Comparison of ENCODE assay signal across 20 cellular contexts in the genomic region with DNA sequence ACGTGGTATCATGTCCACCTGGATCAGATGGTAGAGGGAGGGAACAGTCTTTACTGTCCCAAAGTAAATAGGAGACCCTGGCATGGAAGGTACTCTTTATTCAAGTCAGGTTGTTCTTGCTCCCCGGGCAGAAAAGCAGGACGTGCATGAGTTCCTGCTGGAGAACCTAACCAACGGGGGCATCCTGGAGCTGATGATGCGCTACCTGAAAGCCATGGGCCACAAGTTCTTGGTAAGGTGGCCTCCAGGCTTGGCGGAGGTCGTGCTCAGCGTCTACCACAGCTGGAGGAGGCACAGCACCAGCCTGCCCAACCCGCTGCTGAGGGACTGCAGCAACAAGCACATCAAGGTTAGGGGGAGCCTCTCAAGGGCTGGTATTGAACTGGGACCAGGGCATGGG. TPM values are rescaled to one million over a fixed set of nuclear protein-coding genes. Genes with fewer than 3 reads are reported as not detected.
A peak's percentile ranks its signal among the peaks of the same experiment; 100 is the strongest.
DNase-seq lines count a peak whose midpoint lies in the region; ATAC-seq and TF ChIP-seq lines count a peak whose summit lies in the region.
"Had no signal": no experiment of that assay in that cellular context is flagged by ENCODE, and none has a peak within 500 bp of the region (broad histone marks: within the 10 kb centered on the region; RNA-seq: fewer than 3 reads in every experiment).

No MANE protein-coding gene starts in this region.

- WGBS in suprapubic skin: 92% methylated on average over 7 of the region's 9 CpGs

- H3K27me3 ChIP-seq in lower lobe of right lung (ENCODE audit: low read depth) (no peaks in the 10 kb centered on the region), suprapubic skin (no peaks in the 10 kb centered on the region)

- H3K4me1 ChIP-seq in lower lobe of right lung (peaks cover 12% of the 10 kb centered on the region), suprapubic skin (peaks cover 8% of the 10 kb centered on the region)
- H3K4me1 ChIP-seq: parathyroid adenoma had no signal

- no peak for ATAC-seq in activated naive CD8-positive, alpha-beta T cell treated with anti-CD3 and anti-CD28 coated beads, Interleukin-2, amount 50 U/mL, for 24 hours
- ATAC-seq in lower lobe of right lung: no peak
- ATAC-seq: activated T-cell treated with anti-CD3 and anti-CD28 coated beads, Interleukin-2, amount 50 U/mL, for 72 hours had no signal

- H3K9me3 ChIP-seq in lower lobe of right lung (no peaks in the 10 kb centered on the region), suprapubic skin (no peaks in the 10 kb centered on the region)

- H3K27ac ChIP-seq in lower lobe of right lung: peak overlapping the region; percentile 51
- H3K27ac ChIP-seq in suprapubic skin: peak overlapping the region; percentile 30
- H3K27ac ChIP-seq: parathyroid adenoma had no signal

- H3K4me3 Mint-ChIP-seq in T-helper 1 cell treated with Interleukin-12 subunit alpha and Interleukin-12 subunit beta and Interleukin-4 antibody, amounts not matched to agents 30 μg/mL and 1 μg/mL, for 36 hours: no peak overlapping the region
- no peak overlapping the region for H3K4me3 Mint-ChIP-seq in activated naive CD8-positive, alpha-beta T cell treated with anti-CD3 and anti-CD28 coated beads, Interleukin-2, amount 50 U/mL, for 24 hours
- H3K4me3 Mint-ChIP-seq in CD14-positive monocyte: peak overlapping the region in 1 of 2 donors; percentile 17
- H3K4me3 Mint-ChIP-seq: activated CD4-positive, alpha-beta T cell treated with anti-CD3 and anti-CD28 coated beads, Interleukin-2, amount 10 ng/mL, durations not matched to agents 24 days and 14 days; activated T-cell treated with anti-CD3 and anti-CD28 coated beads, Interleukin-2, amount 50 U/mL, for 72 hours had no signal

- no peak for TF ChIP-seq EP300 in suprapubic skin (IDR thresholded peaks at IDR 0.05)

- no peak for TF ChIP-seq POLR2A in suprapubic skin (IDR thresholded peaks at IDR 0.05)

- no peak for TF ChIP-seq CTCF in lower lobe of right lung (IDR thresholded peaks at IDR 0.05)
- TF ChIP-seq CTCF in suprapubic skin (IDR thresholded peaks at IDR 0.05): no peak
- no peak for TF ChIP-seq CTCF in CD14-positive monocyte (IDR thresholded peaks at IDR 0.05)

- intact Hi-C loops in lower lobe of right lung (cut with DNase I) (no loop called here), CD14-positive monocyte (cut with micrococcal nuclease) (no loop called here)

- H3K4me1 Mint-ChIP-seq in T-helper 1 cell treated with Interleukin-12 subunit alpha and Interleukin-12 subunit beta and Interleukin-4 antibody, amounts not matched to agents 30 μg/mL and 1 μg/mL, for 36 hours (ENCODE audit: low read depth): peaks cover 12% of the 10 kb centered on the region
- H3K4me1 Mint-ChIP-seq in activated naive CD8-positive, alpha-beta T cell treated with anti-CD3 and anti-CD28 coated beads, Interleukin-2, amount 50 U/mL, for 24 hours: no peaks in the 10 kb centered on the region
- no peaks in the 10 kb centered on the region for H3K4me1 Mint-ChIP-seq in CD14-positive monocyte

- H3K27me3 Mint-ChIP-seq in T-helper 1 cell treated with Interleukin-12 subunit alpha and Interleukin-12 subunit beta and Interleukin-4 antibody, amounts not matched to agents 30 μg/mL and 1 μg/mL, for 36 hours (ENCODE audit: low read depth): no peaks in the 10 kb centered on the region
- no peaks in the 10 kb centered on the region for H3K27me3 Mint-ChIP-seq in activated naive CD8-positive, alpha-beta T cell treated with anti-CD3 and anti-CD28 coated beads, Interleukin-2, amount 50 U/mL, for 24 hours
- peaks cover 0 to 1% (median 0%) of the 10 kb centered on the region in 3 donors for H3K27me3 Mint-ChIP-seq in CD14-positive monocyte (ENCODE audit: low read depth in 3 of 3)
- H3K27me3 Mint-ChIP-seq: activated CD4-positive, alpha-beta T cell treated with anti-CD3 and anti-CD28 coated beads, Interleukin-2, amount 10 ng/mL, durations not matched to agents 24 days and 14 days had no signal

- peak overlapping the region; percentile 1 for H3K27ac Mint-ChIP-seq in T-helper 1 cell treated with Interleukin-12 subunit alpha and Interleukin-12 subunit beta and Interleukin-4 antibody, amounts not matched to agents 30 μg/mL and 1 μg/mL, for 36 hours
- H3K27ac Mint-ChIP-seq in activated naive CD8-positive, alpha-beta T cell treated with anti-CD3 and anti-CD28 coated beads, Interleukin-2, amount 50 U/mL, for 24 hours: peak overlapping the region; percentile 20
- H3K27ac Mint-ChIP-seq in CD14-positive monocyte: peak overlapping the region in 1 of 7 donors; percentile 20
- H3K27ac Mint-ChIP-seq: activated T-cell treated with anti-CD3 and anti-CD28 coated beads, Interleukin-2, amount 50 U/mL, for 72 hours had no signal

- DNase-seq in T-helper 1 cell (no peak), lower lobe of right lung (no peak), suprapubic skin (ENCODE audit: low spot score in 2 of 2) (no peak), hypothalamus (lab: John Stamatoyannopoulos, UW) (no peak), DMS79 (lab: John Stamatoyannopoulos, UW) (no peak), CD14-positive monocyte (ENCODE audit: low spot score) (no peak)
- no peak for DNase-seq in activated naive CD8-positive, alpha-beta T cell treated with anti-CD3 and anti-CD28 coated beads, Interleukin-2, amount 50 U/mL, for 24 hours
- DNase-seq: 8988T; activated CD4-positive, alpha-beta T cell treated with anti-CD3 and anti-CD28 coated beads, Interleukin-2, amount 10 ng/mL, durations not matched to agents 24 days and 14 days; activated T-cell treated with anti-CD3 and anti-CD28 coated beads, Interleukin-2, amount 50 U/mL, for 72 hours; effector CD4-positive, alpha-beta T cell; NCI-H1930; NCI-H748 treated with DMSO at 0.1 percent for 48 hours had no signal

- no peaks in the 10 kb centered on the region for H3K9me3 Mint-ChIP-seq in T-helper 1 cell treated with Interleukin-12 subunit alpha and Interleukin-12 subunit beta and Interleukin-4 antibody, amounts not matched to agents 30 μg/mL and 1 μg/mL, for 36 hours
- H3K9me3 Mint-ChIP-seq in activated naive CD8-positive, alpha-beta T cell treated with anti-CD3 and anti-CD28 coated beads, Interleukin-2, amount 50 U/mL, for 24 hours: no peaks in the 10 kb centered on the region
- H3K9me3 Mint-ChIP-seq in CD14-positive monocyte: peaks cover 0 to 2% (median 0%) of the 10 kb centered on the region in 7 donors
- H3K9me3 Mint-ChIP-seq: activated CD4-positive, alpha-beta T cell treated with anti-CD3 and anti-CD28 coated beads, Interleukin-2, amount 10 ng/mL, durations not matched to agents 24 days and 14 days; activated T-cell treated with anti-CD3 and anti-CD28 coated beads, Interleukin-2, amount 50 U/mL, for 72 hours had no signal

- no peak overlapping the region for H3K4me3 ChIP-seq in lower lobe of right lung
- no peak overlapping the region for H3K4me3 ChIP-seq in suprapubic skin

- peaks cover 56% of the 10 kb centered on the region for H3K36me3 Mint-ChIP-seq in T-helper 1 cell treated with Interleukin-12 subunit alpha and Interleukin-12 subunit beta and Interleukin-4 antibody, amounts not matched to agents 30 μg/mL and 1 μg/mL, for 36 hours (ENCODE audit: low read depth)
- H3K36me3 Mint-ChIP-seq in activated naive CD8-positive, alpha-beta T cell treated with anti-CD3 and anti-CD28 coated beads, Interleukin-2, amount 50 U/mL, for 24 hours (ENCODE audit: low read depth): peaks cover 50% of the 10 kb centered on the region
- peaks cover 78 to 90% of the 10 kb centered on the region in 2 donors for H3K36me3 Mint-ChIP-seq in CD14-positive monocyte

- H3K36me3 ChIP-seq in lower lobe of right lung (peaks cover 92% of the 10 kb centered on the region), suprapubic skin (peaks cover 90% of the 10 kb centered on the region)

RNA-seq across cellular contexts. Expression of a gene that starts 48.7 kb away (rescaled TPM):
- 88.7 TPM for total RNA-seq in lower lobe of right lung
- total RNA-seq in suprapubic skin: 10 to 100 TPM; 26.7 to 97.3 (median 42.5) TPM
- polyA plus RNA-seq in CD14-positive monocyte: 1 to 10 TPM; 2.0 to 3.1 TPM

RNA-seq across cellular contexts. Expression of a gene that starts 54.5 kb away (rescaled TPM):
- total RNA-seq in lower lobe of right lung: not detected
- not detected for total RNA-seq in suprapubic skin
- polyA plus RNA-seq in CD14-positive monocyte: not detected
- total RNA-seq: activated CD4-positive, alpha-beta T cell treated with anti-CD3 and anti-CD28 coated beads, Interleukin-2, amount 10 ng/mL, durations not matched to agents 24 days and 14 days; activated T-cell treated with anti-CD3 and anti-CD28 coated beads, Interleukin-2, amount 50 U/mL, for 72 hours; HT-29; mucosa of gallbladder; RPMI7951; T-helper 2 cell treated with Interferon-gamma antibody and Interleukin-4, amounts not matched to agents 100 ng/mL and 5 ng/mL, for 36 hours had no signal
- polyA plus RNA-seq: thymus had no signal
